Comparison of ENCODE assay signal across 8 cellular contexts in genomic region chr3:11288786-11289637, GRCh38. TPM values are rescaled to one million over a fixed set of nuclear protein-coding genes. Genes with fewer than 3 reads are reported as not detected.
DNase-seq lines count a peak whose midpoint lies in the region; ATAC-seq and TF ChIP-seq lines count a peak whose summit lies in the region.

No MANE protein-coding gene starts in this region.

- H3K4me3 Mint-ChIP-seq in activated naive CD4-positive, alpha-beta T cell treated with anti-CD3 and anti-CD28 coated beads, Interleukin-2, amount 10 ng/mL, durations not matched to agents 7 days and 5 days: no peak overlapping the region
- H3K4me3 Mint-ChIP-seq in endothelial cell (ENCODE audit: unreplicated experiment) (no peak overlapping the region), glutamatergic neuron (ENCODE audit: unreplicated experiment) (no peak overlapping the region)

- TF ChIP-seq CTCF in endothelial cell (IDR thresholded peaks at IDR 0.05; ENCODE audit: unreplicated experiment) (no peak), glutamatergic neuron (IDR thresholded peaks at IDR 0.05; ENCODE audit: partially characterized antibody, unreplicated experiment) (no peak)

- H3K36me3 Mint-ChIP-seq in activated naive CD4-positive, alpha-beta T cell treated with anti-CD3 and anti-CD28 coated beads, Interleukin-2, amount 10 ng/mL, durations not matched to agents 7 days and 5 days: peaks cover 32% of the 10 kb centered on the region
- H3K36me3 Mint-ChIP-seq in endothelial cell (ENCODE audit: low read depth, unreplicated experiment): peaks cover 2% of the 10 kb centered on the region
- no peaks in the 10 kb centered on the region for H3K36me3 Mint-ChIP-seq in glutamatergic neuron (ENCODE audit: unreplicated experiment)

- no peaks in the 10 kb centered on the region for H3K27me3 Mint-ChIP-seq in activated naive CD4-positive, alpha-beta T cell treated with anti-CD3 and anti-CD28 coated beads, Interleukin-2, amount 10 ng/mL, durations not matched to agents 7 days and 5 days
- peaks cover 2% of the 10 kb centered on the region for H3K27me3 Mint-ChIP-seq in endothelial cell (ENCODE audit: unreplicated experiment)
- H3K27me3 Mint-ChIP-seq in glutamatergic neuron (ENCODE audit: unreplicated experiment): peaks cover 2% of the 10 kb centered on the region

- DNase-seq in activated naive CD4-positive, alpha-beta T cell treated with anti-CD3 and anti-CD28 coated beads, Interleukin-2, amount 10 ng/mL, durations not matched to agents 7 days and 5 days: no peak
- no peak for DNase-seq in activated naive CD4-positive, alpha-beta T cell (lab: John Stamatoyannopoulos, UW)
- DNase-seq in SIG-M5 treated with dmso at 0.1 percent for 504 hours (lab: John Stamatoyannopoulos, UW; ENCODE audit: unreplicated experiment): peak; percentile 97
- no peak for DNase-seq in endothelial cell (ENCODE audit: low spot score)
- DNase-seq in non-pigmented ciliary epithelial cell (ENCODE audit: low read depth): peak; percentile 83
- DNase-seq in effector CD4-positive, alpha-beta T cell: no peak
- no peak for DNase-seq in glutamatergic neuron

- CTCF ChIA-PET in activated naive CD4-positive, alpha-beta T cell treated with anti-CD3 and anti-CD28 coated beads, Interleukin-2, amount 10 ng/mL, durations not matched to agents 7 days and 5 days (lab: Charles Lee): interaction anchor here (0.7 to 1.3 kb wide), 2 partner anchors 10 to 406 kb away, joined by 3 to 4 read pairs; no protein-coding TSS in a partner anchor

- peak; percentile 65 for ATAC-seq in HG03064 (IDR thresholded peaks at IDR 0.05; ENCODE audit: low read depth, unreplicated experiment)

- H3K27ac Mint-ChIP-seq in activated naive CD4-positive, alpha-beta T cell treated with anti-CD3 and anti-CD28 coated beads, Interleukin-2, amount 10 ng/mL, durations not matched to agents 7 days and 5 days: peak overlapping the region; percentile 49
- peak overlapping the region; percentile 61 for H3K27ac Mint-ChIP-seq in endothelial cell (ENCODE audit: unreplicated experiment)
- H3K27ac Mint-ChIP-seq in glutamatergic neuron (ENCODE audit: unreplicated experiment): no peak overlapping the region

- H3K9me3 Mint-ChIP-seq in activated naive CD4-positive, alpha-beta T cell treated with anti-CD3 and anti-CD28 coated beads, Interleukin-2, amount 10 ng/mL, durations not matched to agents 7 days and 5 days: no peaks in the 10 kb centered on the region
- H3K9me3 Mint-ChIP-seq in endothelial cell (ENCODE audit: unreplicated experiment): no peaks in the 10 kb centered on the region
- no peaks in the 10 kb centered on the region for H3K9me3 Mint-ChIP-seq in glutamatergic neuron (ENCODE audit: unreplicated experiment)

- peaks cover 56% of the 10 kb centered on the region for H3K4me1 Mint-ChIP-seq in activated naive CD4-positive, alpha-beta T cell treated with anti-CD3 and anti-CD28 coated beads, Interleukin-2, amount 10 ng/mL, durations not matched to agents 7 days and 5 days
- H3K4me1 Mint-ChIP-seq in endothelial cell (ENCODE audit: unreplicated experiment) (peaks cover 17% of the 10 kb centered on the region), glutamatergic neuron (ENCODE audit: low read depth, unreplicated experiment) (no peaks in the 10 kb centered on the region)

RNA-seq across cellular contexts. Expression of gene ATG7, which starts 16.8 kb away (rescaled TPM):
- 30.6 TPM for total RNA-seq in endothelial cell (ENCODE audit: unreplicated experiment)
- total RNA-seq in glutamatergic neuron (ENCODE audit: unreplicated experiment): 23.0 TPM

Comparison
In these comparisons a context has a peak if more than half of its experiments do, and no peak if none do; other contexts are left out.
1. DNase-seq: peak in SIG-M5 treated with dmso at 0.1 percent for 504 hours (single experiment) and non-pigmented ciliary epithelial cell (single experiment); none in activated naive CD4-positive, alpha-beta T cell treated with anti-CD3 and anti-CD28 coated beads, Interleukin-2, amount 10 ng/mL, durations not matched to agents 7 days and 5 days (single experiment), activated naive CD4-positive, alpha-beta T cell (0 of 4), endothelial cell (single experiment), effector CD4-positive, alpha-beta T cell (single experiment) and glutamatergic neuron (single experiment).